ENCODE assay signal across 29 cellular contexts in genomic region chr7:39407139-39407538, GRCh38.
A peak's percentile ranks its signal among the peaks of the same experiment; 100 is the strongest.
DNase-seq lines count a peak whose midpoint lies in the region; ATAC-seq and TF ChIP-seq lines count a peak whose summit lies in the region.
"Had no signal": no experiment of that assay in that cellular context is flagged by ENCODE, and none has a peak within 500 bp of the region (broad histone marks: within the 10 kb centered on the region; RNA-seq: fewer than 3 reads in every experiment).

No MANE protein-coding gene starts in this region.

- no peaks in the 10 kb centered on the region for H3K36me3 Mint-ChIP-seq in nephron (ENCODE audit: low read depth)
- H3K36me3 Mint-ChIP-seq: natural killer cell treated with Interleukin-12 subunit alpha and Interleukin-12 subunit beta and Interleukin-15 and Interleukin-18, amount 100 ng/mL, for 72 hours; type B pancreatic cell had no signal

- intact Hi-C loops in esophagus muscularis mucosa (cut with DNase I): no loop called here

- peaks cover 39% of the 10 kb centered on the region for H3K4me1 Mint-ChIP-seq in nephron
- H3K4me1 Mint-ChIP-seq: activated CD4-positive, alpha-beta T cell treated with anti-CD3 and anti-CD28 coated beads for 36 hours; central memory CD8-positive, alpha-beta T cell had no signal

- TF ChIP-seq POLR2A in esophagus muscularis mucosa (IDR thresholded peaks at IDR 0.05; ENCODE audit: low read depth): no peak

- WGBS in esophagus muscularis mucosa: 42% methylated on average over 4 of the region's 4 CpGs

- H3K27me3 Mint-ChIP-seq in nephron (ENCODE audit: low read depth): peaks cover 5% of the 10 kb centered on the region

- no peaks in the 10 kb centered on the region for H3K9me3 ChIP-seq in esophagus muscularis mucosa
- H3K9me3 ChIP-seq: BLaER1 treated with 17β-estradiol and CSF1 and Interleukin-3, amounts not matched to agents 10 nM and 100 nM; Peyer's patch had no signal

- DNase-seq in NCI-H748 (lab: John Stamatoyannopoulos, UW; ENCODE audit: unreplicated experiment) (peak; percentile 10), NCI-H748 treated with DMSO at 0.1 percent for 48 hours (lab: John Stamatoyannopoulos, UW) (no peak), HEK293T (ENCODE audit: extremely low spot score) (no peak), astrocyte of the hippocampus (ENCODE audit: low read depth, low spot score) (peak; percentile 26), esophagus muscularis mucosa (ENCODE audit: extremely low spot score) (no peak), left lobe of liver (ENCODE audit: low spot score) (no peak)
- DNase-seq: activated CD4-positive, alpha-beta T cell treated with anti-CD3 and anti-CD28 coated beads for 36 hours; activated CD8-positive, alpha-beta memory T cell treated with anti-CD3 and anti-CD28 coated beads, Interleukin-2, amount 50 U/mL, for 48 hours; activated CD8-positive, alpha-beta T cell treated with anti-CD3 and anti-CD28 coated beads for 36 hours; activated naive CD4-positive, alpha-beta T cell treated with Interleukin-2 at 50 U/mL for 16 hours; GF-D8; left cardiac atrium; mammary epithelial cell; MM.1S; NCI-H1436; NCI-H524; Peyer's patch; SHP77 treated with DMSO at 0.1 percent for 48 hours; stimulated activated naive CD4-positive, alpha-beta T cell; T-helper 9 cell had no signal

- TF ChIP-seq CTCF in nephron (IDR thresholded peaks at IDR 0.05; ENCODE audit: unreplicated experiment in 3 of 3) (no peak), esophagus muscularis mucosa (IDR thresholded peaks at IDR 0.05) (no peak)

- POLR2A ChIA-PET in HEK293T (lab: Yijun Ruan, JAX): no interaction called here

- H3K9me3 Mint-ChIP-seq in nephron: no peaks in the 10 kb centered on the region
- H3K9me3 Mint-ChIP-seq: activated CD8-positive, alpha-beta T cell treated with anti-CD3 and anti-CD28 coated beads for 36 hours; activated T-helper 1 cell treated with anti-CD3 and anti-CD28 coated beads, Interleukin-12 subunit alpha, Interleukin-12 subunit beta, Interleukin-2, Interleukin-4 antibody, amounts not matched to agents 30 ng/mL and 10 ng/mL and 1 ng/mL, durations not matched to agents 14 hours and 24 hours and 36 hours; central memory CD8-positive, alpha-beta T cell; natural killer cell treated with Interleukin-12 subunit alpha and Interleukin-12 subunit beta and Interleukin-15 and Interleukin-18, amount 100 ng/mL, for 72 hours; type B pancreatic cell had no signal

- TF ChIP-seq EP300 in esophagus muscularis mucosa (IDR thresholded peaks at IDR 0.05): no peak

- ATAC-seq in GM21723 (IDR thresholded peaks at IDR 0.05; ENCODE audit: unreplicated experiment): no peak
- ATAC-seq in left lobe of liver: no peak
- ATAC-seq: activated CD4-positive, alpha-beta T cell treated with anti-CD3 and anti-CD28 coated beads for 36 hours; activated CD8-positive, alpha-beta T cell treated with anti-CD3 and anti-CD28 coated beads for 36 hours; left cardiac atrium; natural killer cell treated with Interleukin-12 subunit alpha and Interleukin-12 subunit beta and Interleukin-15 and Interleukin-18, amount 100 ng/mL, for 72 hours had no signal

- H3K4me3 ChIP-seq in esophagus muscularis mucosa: no peak overlapping the region
- H3K4me3 ChIP-seq: BLaER1 treated with 17β-estradiol and CSF1 and Interleukin-3, amounts not matched to agents 10 nM and 100 nM; Peyer's patch had no signal

- H3K4me3 Mint-ChIP-seq in nephron: no peak overlapping the region
- H3K4me3 Mint-ChIP-seq: activated CD4-positive, alpha-beta T cell treated with anti-CD3 and anti-CD28 coated beads for 36 hours; activated CD8-positive, alpha-beta T cell treated with anti-CD3 and anti-CD28 coated beads for 36 hours; activated T-helper 1 cell treated with anti-CD3 and anti-CD28 coated beads, Interleukin-12 subunit alpha, Interleukin-12 subunit beta, Interleukin-2, Interleukin-4 antibody, amounts not matched to agents 30 ng/mL and 10 ng/mL and 1 ng/mL, durations not matched to agents 14 hours and 24 hours and 36 hours; central memory CD8-positive, alpha-beta T cell; natural killer cell treated with Interleukin-12 subunit alpha and Interleukin-12 subunit beta and Interleukin-15 and Interleukin-18, amount 100 ng/mL, for 72 hours had no signal

- no peak overlapping the region for H3K27ac ChIP-seq in esophagus muscularis mucosa (replicated peaks in 1 of 4)
- H3K27ac ChIP-seq: BLaER1 treated with 17β-estradiol and CSF1 and Interleukin-3, amounts not matched to agents 10 nM and 100 nM; KMS-11; Peyer's patch; VCaP had no signal

- peak overlapping the region in 2 of 3 experiments; percentile 16 to 95 for H3K27ac Mint-ChIP-seq in nephron
- H3K27ac Mint-ChIP-seq: activated CD4-positive, alpha-beta T cell treated with anti-CD3 and anti-CD28 coated beads for 36 hours; activated CD8-positive, alpha-beta T cell treated with anti-CD3 and anti-CD28 coated beads for 36 hours; activated T-helper 1 cell treated with anti-CD3 and anti-CD28 coated beads, Interleukin-12 subunit alpha, Interleukin-12 subunit beta, Interleukin-2, Interleukin-4 antibody, amounts not matched to agents 30 ng/mL and 10 ng/mL and 1 ng/mL, durations not matched to agents 14 hours and 24 hours and 36 hours; natural killer cell treated with Interleukin-12 subunit alpha and Interleukin-12 subunit beta and Interleukin-15 and Interleukin-18, amount 100 ng/mL, for 72 hours had no signal

- no peaks in the 10 kb centered on the region for H3K27me3 ChIP-seq in esophagus muscularis mucosa
- H3K27me3 ChIP-seq: BLaER1 treated with 17β-estradiol and CSF1 and Interleukin-3, amounts not matched to agents 10 nM and 100 nM; Peyer's patch had no signal

- no peaks in the 10 kb centered on the region for H3K4me1 ChIP-seq in esophagus muscularis mucosa
- H3K4me1 ChIP-seq: BLaER1 treated with 17β-estradiol and CSF1 and Interleukin-3, amounts not matched to agents 10 nM and 100 nM; Peyer's patch had no signal

- no peaks in the 10 kb centered on the region for H3K36me3 ChIP-seq in esophagus muscularis mucosa
- H3K36me3 ChIP-seq: BLaER1 treated with 17β-estradiol and CSF1 and Interleukin-3, amounts not matched to agents 10 nM and 100 nM; Peyer's patch had no signal

- CTCF ChIA-PET in HEK293T (lab: Yijun Ruan, JAX): interaction anchor here (0.9 kb wide), 1 partner anchor 50 kb away, joined by 3 read pairs; no protein-coding TSS in a partner anchor

TF ChIP-seq in HEK293T, 16 proteins besides CTCF, POLR2A, EP300 and RAD21:
- TF ChIP-seq PKNOX1 (IDR thresholded peaks at IDR 0.05) (peak; percentile 57), FOXA1 (IDR thresholded peaks at IDR 0.05) (no peak)

Comparison
In these comparisons a context has a peak if more than half of its experiments do, and no peak if none do; other contexts are left out.
1. DNase-seq: peak in NCI-H748 (single experiment) and astrocyte of the hippocampus (single experiment); none in NCI-H748 treated with DMSO at 0.1 percent for 48 hours (single experiment), HEK293T (single experiment), esophagus muscularis mucosa (single experiment) and left lobe of liver (single experiment).